In the genomic region with DNA sequence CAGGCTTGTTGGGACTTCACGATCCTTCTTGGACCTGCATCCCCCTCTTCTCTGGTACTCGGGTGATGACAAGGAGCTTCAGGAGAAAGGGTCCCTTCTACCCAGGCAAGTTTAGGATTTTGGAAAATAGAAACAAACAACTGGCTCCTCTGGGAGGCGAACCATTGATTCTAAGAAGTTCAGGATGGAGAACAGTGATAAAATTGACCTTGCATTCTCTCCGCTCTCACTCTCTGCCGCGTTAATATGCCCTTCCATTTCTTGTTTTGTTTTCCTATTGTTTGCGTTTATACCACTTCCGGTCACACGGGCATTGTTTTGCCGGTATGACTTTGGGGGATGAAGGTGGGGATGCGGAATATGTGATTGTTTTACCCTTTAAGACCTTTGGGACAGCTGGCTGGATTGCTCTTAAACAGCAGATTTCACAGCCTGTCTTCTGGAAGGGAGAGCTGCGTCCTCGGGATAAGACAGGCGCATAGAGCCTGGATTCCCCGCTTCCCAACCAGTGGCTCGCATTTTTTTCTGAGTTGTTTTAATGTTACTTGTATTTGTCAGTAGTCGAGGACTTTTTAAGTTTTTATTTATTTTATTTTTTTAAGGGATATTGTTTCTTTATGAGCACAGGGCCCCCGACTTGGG, we compare ENCODE assay signal across 8 cellular contexts.
DNase-seq lines count a peak whose midpoint lies in the region; ATAC-seq, FAIRE-seq and TF ChIP-seq lines count a peak whose summit lies in the region.

No MANE protein-coding gene starts in this region.

- intact Hi-C loops in GM12878 (cut with micrococcal nuclease; ENCODE audit: unreplicated experiment), result no loop called here

- H3K9ac ChIP-seq in GM12878 (ENCODE audit: control insufficient read depth, insufficient read depth, low read length), result peak overlapping the region; percentile 60; the same call in 1 of the 2 replicates

- no TSS peak for BruUV-seq in GM12878 (replicated peaks; lab: Mats Ljungman, UMichigan)

- CTCF ChIA-PET in GM12878 (lab: Yijun Ruan, JAX), result interaction anchor here (0.8 to 3.5 kb wide), 6 partner anchors 8 to 305 kb away, joined by 3 to 16 read pairs (median 4); no protein-coding TSS in a partner anchor

- peak overlapping the region; percentile 89 for H3K4me2 ChIP-seq in GM12878 (ENCODE audit: control insufficient read depth, insufficient read depth)

- WGBS in GM12878 (ENCODE audit: insufficient coverage, insufficient replicate concordance, low lambda C conversion rate, missing lambda C conversion rate), result 9% methylated on average over 18 of the region's 18 CpGs
- 3 to 4% methylated on average over 5 to 9 of the region's 18 CpGs for whole genome bisulfite sequencing in mesodermal cell (ENCODE audit: insufficient coverage in 2 of 2), 2 experiments

- no peak for TF ChIP-seq RAD21 in GM12878 (IDR thresholded peaks at IDR 0.05; ENCODE audit: insufficient read depth, low read depth, low read length)

- in situ Hi-C loops in GM12878 (cut with MboI), result no loop called here

- no peak for TF ChIP-seq POLR2A in GM12878 (IDR thresholded peaks at IDR 0.05; ENCODE audit: low read depth, low read length)

- RAD21 ChIA-PET in GM12878 (lab: Charles Lee; ENCODE audit: unreplicated experiment), result no interaction called here

- peak; percentile 41 for DNase-seq in AG20443 (ENCODE audit: low spot score)
- DNase-seq in HT-29 (ENCODE audit: low spot score), result peak; percentile 28
- no peak for DNase-seq in GM12878 (ENCODE audit: low read depth, low spot score)
- DNase-seq in activated gamma-delta T cell treated with Interleukin-2 at 50 U/mL for 16 hours, result no peak

- peak overlapping the region; percentile 59 for H2AFZ ChIP-seq in GM12878 (ENCODE audit: control insufficient read depth, low read depth, low read length)

- no peaks in the 10 kb centered on the region for H4K20me1 ChIP-seq in GM12878 (ENCODE audit: control insufficient read depth, insufficient read depth)

- H3K27ac ChIP-seq in GM12878 (ENCODE audit: control insufficient read depth, insufficient read depth) (no peak overlapping the region), mesodermal cell (ENCODE audit: low read depth, low read length, severe bottlenecking) (no peak overlapping the region)

- no peaks in the 10 kb centered on the region for H3K79me2 ChIP-seq in GM12878 (ENCODE audit: control insufficient read depth, insufficient read depth, low read length)

- no peaks in the 10 kb centered on the region for H3K27me3 ChIP-seq in GM12878 (replicated peaks in 1 of 2; ENCODE audit: control insufficient read depth in 2 of 2, insufficient read depth in 2 of 2, low read length in 1 of 2)

- SMC1A ChIA-PET in GM12878 (lab: Charles Lee; ENCODE audit: uncharacterized antibody, unreplicated experiment), result interaction anchor here (1.0 to 2.1 kb wide), 4 partner anchors 8 to 135 kb away, joined by 3 to 8 read pairs (median 4); no protein-coding TSS in a partner anchor

- FAIRE-seq in GM12878 (lab: Jason Lieb, UNC), result no peak

- H3K36me3 ChIP-seq in GM12878 (ENCODE audit: control insufficient read depth in 2 of 2, insufficient read depth in 2 of 2, low read length in 1 of 2) (no peaks in the 10 kb centered on the region), mesodermal cell (ENCODE audit: control insufficient read depth, insufficient read depth, low read length) (no peaks in the 10 kb centered on the region)

- no peaks in the 10 kb centered on the region for H3K9me3 ChIP-seq in GM12878 (replicated peaks; ENCODE audit: control insufficient read depth, insufficient read depth, low read length)
- no peaks in the 10 kb centered on the region for H3K9me3 ChIP-seq in mesodermal cell (ENCODE audit: control insufficient read depth, low read length)

- peak overlapping the region; percentile 70 for H3K4me3 ChIP-seq in GM12878
- H3K4me3 ChIP-seq in mesodermal cell (ENCODE audit: extremely low read depth, insufficient read depth, low read length, poor library complexity, severe bottlenecking), result peak overlapping the region; percentile 55

- no peak for TF ChIP-seq EP300 in GM12878 (IDR thresholded peaks at IDR 0.05; ENCODE audit: borderline replicate concordance in 1 of 2, control insufficient read depth in 1 of 2, low read depth in 2 of 2, low read length in 2 of 2)

- TF ChIP-seq CTCF in GM12878 (IDR thresholded peaks at IDR 0.05 in 2 of 3, conservative IDR thresholded peaks at IDR 0.05 in 1 of 3; ENCODE audit: control insufficient read depth in 2 of 3, extremely low read depth in 1 of 3, insufficient read depth in 1 of 3, low read depth in 3 of 3, low read length in 3 of 3), result no peak

- peak; percentile 69 for ATAC-seq in GM12878
- no peak for ATAC-seq in HG02973 (IDR thresholded peaks at IDR 0.05; ENCODE audit: unreplicated experiment)
- no peak for ATAC-seq in GM18519 (IDR thresholded peaks at IDR 0.05; ENCODE audit: low FRiP score, unreplicated experiment)
- no peak for ATAC-seq in HG02642 (IDR thresholded peaks at IDR 0.05; ENCODE audit: poor library complexity, unreplicated experiment)

- POLR2A ChIA-PET in GM12878 (lab: Charles Lee), result no interaction called here

- H3K4me1 ChIP-seq in GM12878 (ENCODE audit: control insufficient read depth, insufficient read depth, low read length) (no peaks in the 10 kb centered on the region), mesodermal cell (ENCODE audit: control insufficient read depth, insufficient read depth, low read length, poor library complexity, severe bottlenecking) (no peaks in the 10 kb centered on the region)

TF ChIP-seq in GM12878, 131 proteins besides CTCF, POLR2A, EP300 and RAD21:
- TF ChIP-seq IKZF2 (IDR thresholded peaks at IDR 0.05) (peak; percentile 11 to 33; a peak in 1 of 4 replicates), ZNF622 (IDR thresholded peaks at IDR 0.05) (no peak), KLF5 (IDR thresholded peaks at IDR 0.05; ENCODE audit: partially characterized antibody) (no peak), TBL1XR1 (IDR thresholded peaks at IDR 0.05; ENCODE audit: low read depth, low read length) (no peak), CHD4 (IDR thresholded peaks at IDR 0.05) (no peak), CHD1 (IDR thresholded peaks at IDR 0.05; ENCODE audit: low read depth, low read length) (no peak), IKZF1 (conservative IDR thresholded peaks at IDR 0.05) (0 out of 2 replicates have a peak, but pooled peaks have one; percentile 23), RBBP5 (conservative IDR thresholded peaks at IDR 0.05) (no peak)
- TF ChIP-seq, protein P1, sequence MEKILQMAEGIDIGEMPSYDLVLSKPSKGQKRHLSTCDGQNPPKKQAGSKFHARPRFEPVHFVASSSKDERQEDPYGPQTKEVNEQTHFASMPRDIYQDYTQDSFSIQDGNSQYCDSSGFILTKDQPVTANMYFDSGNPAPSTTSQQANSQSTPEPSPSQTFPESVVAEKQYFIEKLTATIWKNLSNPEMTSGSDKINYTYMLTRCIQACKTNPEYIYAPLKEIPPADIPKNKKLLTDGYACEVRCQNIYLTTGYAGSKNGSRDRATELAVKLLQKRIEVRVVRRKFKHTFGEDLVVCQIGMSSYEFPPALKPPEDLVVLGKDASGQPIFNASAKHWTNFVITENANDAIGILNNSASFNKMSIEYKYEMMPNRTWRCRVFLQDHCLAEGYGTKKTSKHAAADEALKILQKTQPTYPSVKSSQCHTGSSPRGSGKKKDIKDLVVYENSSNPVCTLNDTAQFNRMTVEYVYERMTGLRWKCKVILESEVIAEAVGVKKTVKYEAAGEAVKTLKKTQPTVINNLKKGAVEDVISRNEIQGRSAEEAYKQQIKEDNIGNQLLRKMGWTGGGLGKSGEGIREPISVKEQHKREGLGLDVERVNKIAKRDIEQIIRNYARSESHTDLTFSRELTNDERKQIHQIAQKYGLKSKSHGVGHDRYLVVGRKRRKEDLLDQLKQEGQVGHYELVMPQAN (conservative IDR thresholded peaks at IDR 0.05), result no peak
- TF ChIP-seq, protein P2, sequence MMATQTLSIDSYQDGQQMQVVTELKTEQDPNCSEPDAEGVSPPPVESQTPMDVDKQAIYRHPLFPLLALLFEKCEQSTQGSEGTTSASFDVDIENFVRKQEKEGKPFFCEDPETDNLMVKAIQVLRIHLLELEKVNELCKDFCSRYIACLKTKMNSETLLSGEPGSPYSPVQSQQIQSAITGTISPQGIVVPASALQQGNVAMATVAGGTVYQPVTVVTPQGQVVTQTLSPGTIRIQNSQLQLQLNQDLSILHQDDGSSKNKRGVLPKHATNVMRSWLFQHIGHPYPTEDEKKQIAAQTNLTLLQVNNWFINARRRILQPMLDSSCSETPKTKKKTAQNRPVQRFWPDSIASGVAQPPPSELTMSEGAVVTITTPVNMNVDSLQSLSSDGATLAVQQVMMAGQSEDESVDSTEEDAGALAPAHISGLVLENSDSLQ (IDR thresholded peaks at IDR 0.05), result no peak
- TF ChIP-seq, protein P3, sequence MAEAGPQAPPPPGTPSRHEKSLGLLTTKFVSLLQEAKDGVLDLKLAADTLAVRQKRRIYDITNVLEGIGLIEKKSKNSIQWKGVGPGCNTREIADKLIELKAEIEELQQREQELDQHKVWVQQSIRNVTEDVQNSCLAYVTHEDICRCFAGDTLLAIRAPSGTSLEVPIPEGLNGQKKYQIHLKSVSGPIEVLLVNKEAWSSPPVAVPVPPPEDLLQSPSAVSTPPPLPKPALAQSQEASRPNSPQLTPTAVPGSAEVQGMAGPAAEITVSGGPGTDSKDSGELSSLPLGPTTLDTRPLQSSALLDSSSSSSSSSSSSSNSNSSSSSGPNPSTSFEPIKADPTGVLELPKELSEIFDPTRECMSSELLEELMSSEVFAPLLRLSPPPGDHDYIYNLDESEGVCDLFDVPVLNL (IDR thresholded peaks at IDR 0.05; ENCODE audit: low read depth, low read length), result no peak
TF ChIP-seq in GM12878: peak in this region for 2.

Comparison
In these comparisons a context has a peak if more than half of its experiments do, and no peak if none do; other contexts are left out.
1. DNase-seq: peak in AG20443 (single experiment) and HT-29 (single experiment); none in GM12878 (single experiment) and activated gamma-delta T cell treated with Interleukin-2 at 50 U/mL for 16 hours (single experiment).